17 cellular contexts compared by ENCODE assay signal in the genomic region with DNA sequence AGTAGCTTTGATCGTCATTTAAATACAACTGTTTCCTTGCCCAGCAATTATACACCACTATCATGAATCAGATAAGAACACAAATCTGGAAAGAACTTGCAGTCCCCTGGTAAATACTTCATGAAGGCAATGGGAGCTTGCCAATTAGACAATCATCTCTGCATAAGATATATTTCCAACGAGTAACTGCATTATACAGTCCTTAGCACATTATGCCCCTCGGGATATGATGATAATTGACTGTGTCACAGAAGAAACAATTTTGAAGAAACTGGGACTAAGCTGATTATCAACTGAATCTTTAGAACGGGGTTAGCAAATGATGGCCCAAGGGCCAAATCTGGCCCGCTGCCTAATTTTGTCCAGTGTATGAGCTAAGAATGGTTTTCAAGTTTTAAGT.
DNase-seq lines count a peak whose midpoint lies in the region; ATAC-seq and TF ChIP-seq lines count a peak whose summit lies in the region.
"Had no signal": no experiment of that assay in that cellular context is flagged by ENCODE, and none has a peak within 500 bp of the region (broad histone marks: within the 10 kb centered on the region; RNA-seq: fewer than 3 reads in every experiment).

No MANE protein-coding gene starts in this region.

- no peak overlapping the region; the same call in 1 of the 2 replicates for H3K4me3 ChIP-seq in BE2C (ENCODE audit: low read depth, low read length)
- no peak overlapping the region for H3K4me3 ChIP-seq in LNCaP clone FGC (ENCODE audit: low read depth, low read length)
- H3K4me3 ChIP-seq in GM23338, result no peak overlapping the region
- H3K4me3 ChIP-seq: BLaER1, K562 had no signal

- no peak overlapping the region for H2AFZ ChIP-seq in GM23338

- H3K27me3 ChIP-seq in BE2C, result no peaks in the 10 kb centered on the region
- no peaks in the 10 kb centered on the region for H3K27me3 ChIP-seq in GM23338 (ENCODE audit: insufficient read depth)
- H3K27me3 ChIP-seq: BLaER1 had no signal

- H3K4me1 ChIP-seq in BE2C (peaks cover 3% of the 10 kb centered on the region; the same call in 1 of the 2 replicates), GM23338 (ENCODE audit: insufficient read depth) (no peaks in the 10 kb centered on the region)
- H3K4me1 ChIP-seq: BLaER1 had no signal

- H3K9me3 ChIP-seq in BE2C, result no peaks in the 10 kb centered on the region
- H3K9me3 ChIP-seq: BLaER1 had no signal

- no peaks in the 10 kb centered on the region for H4K20me1 ChIP-seq in GM23338 (replicated peaks; ENCODE audit: insufficient read depth)
- H4K20me1 ChIP-seq: BLaER1 had no signal

- H3K4me2 ChIP-seq in GM23338, result no peak overlapping the region
- H3K4me2 ChIP-seq: BLaER1 had no signal

- intact Hi-C loops in left colon (cut with DNase I, micrococcal nuclease), result no loop called here

- DNase-seq in BE2C, result peak; percentile 65
- DNase-seq in LNCaP clone FGC (ENCODE audit: low read depth), result peak; percentile 17
- peak; percentile 42 for DNase-seq in iris pigment epithelial cell (ENCODE audit: low read depth)
- no peak for DNase-seq in left colon
- no peak for DNase-seq in central memory CD4-positive, alpha-beta T cell
- no peak for DNase-seq in GM23338 (ENCODE audit: low spot score)
- DNase-seq in kidney glomerular epithelial cell (lab: John Stamatoyannopoulos, UW), result no peak
- DNase-seq: CD4-positive, alpha-beta memory T cell; DMS53; MV-4-11; NCI-H146; NCI-H2029 treated with DMSO at 0.1 percent for 48 hours; NK-92 treated with Interleukin-12 subunit alpha and Interleukin-12 subunit beta, amount 100 ng/mL, for 24 hours; SHP77 had no signal

- no peak overlapping the region for H3K4me3 Mint-ChIP-seq in GM23338
- H3K4me3 Mint-ChIP-seq: CD4-positive, alpha-beta memory T cell had no signal

- ATAC-seq in SK-N-SH treated with all-trans-retinoic acid at 6 μM for 48 hours (peak; percentile 59), left colon (no peak), GM23338 (no peak)
- ATAC-seq: K562 had no signal

- no peaks in the 10 kb centered on the region for H3K79me2 ChIP-seq in GM23338 (replicated peaks; ENCODE audit: insufficient read depth)

- no peaks in the 10 kb centered on the region for H3K36me3 Mint-ChIP-seq in GM23338 (ENCODE audit: low read depth)
- H3K36me3 Mint-ChIP-seq: CD4-positive, alpha-beta memory T cell had no signal

- TF ChIP-seq CTCF in BE2C (IDR thresholded peaks at IDR 0.05; ENCODE audit: low read depth, low read length) (no peak), LNCaP clone FGC (IDR thresholded peaks at IDR 0.05; ENCODE audit: control insufficient read depth, extremely low read depth, insufficient read depth) (no peak), GM23338 (conservative IDR thresholded peaks at IDR 0.05; ENCODE audit: low read depth in 2 of 2) (no peak)

- no peaks in the 10 kb centered on the region for H3K36me3 ChIP-seq in BE2C
- H3K36me3 ChIP-seq in GM23338 (ENCODE audit: insufficient read depth), result no peaks in the 10 kb centered on the region

- H3K9me2 ChIP-seq in GM23338 (ENCODE audit: insufficient read depth), result no peaks in the 10 kb centered on the region

- H3K27me3 Mint-ChIP-seq in GM23338 (ENCODE audit: insufficient read depth, low read depth, poor library complexity), result peaks cover 1% of the 10 kb centered on the region

- no peaks in the 10 kb centered on the region for H3K9me3 Mint-ChIP-seq in GM23338

- no peaks in the 10 kb centered on the region for H3K4me1 Mint-ChIP-seq in GM23338
- H3K4me1 Mint-ChIP-seq: CD4-positive, alpha-beta memory T cell had no signal

- no peak overlapping the region for H3K27ac Mint-ChIP-seq in GM23338
- H3K27ac Mint-ChIP-seq: CD4-positive, alpha-beta memory T cell had no signal

- no peaks in the 10 kb centered on the region for H3F3A ChIP-seq in GM23338 (replicated peaks; ENCODE audit: low read depth)

- no peak overlapping the region for H3K27ac ChIP-seq in GM23338 (ENCODE audit: low read depth)
- H3K27ac ChIP-seq: BLaER1 had no signal

TF ChIP-seq in SK-N-SH treated with all-trans-retinoic acid at 6 μM for 48 hours, 23 proteins besides CTCF, POLR2A, EP300 and RAD21 (continues in another document):
- TF ChIP-seq BACH2 (CRISPR knock-in tag; IDR thresholded peaks at IDR 0.05; ENCODE audit: borderline replicate concordance) (peak; percentile 35; the same call in 1 of the 2 replicates), ZNF8 (CRISPR knock-in tag; IDR thresholded peaks at IDR 0.05) (no peak; the same call in 1 of the 2 replicates), ARNTL (CRISPR knock-in tag; IDR thresholded peaks at IDR 0.05; ENCODE audit: borderline replicate concordance, low read depth) (no peak), ZNF565 (CRISPR knock-in tag; conservative IDR thresholded peaks at IDR 0.05; ENCODE audit: low read depth) (no peak), ZFP3 (CRISPR knock-in tag; IDR thresholded peaks at IDR 0.05) (peak; percentile 63; the same call in 1 of the 2 replicates), RARB (CRISPR knock-in tag; IDR thresholded peaks at IDR 0.05) (no peak), ZNF70 (CRISPR knock-in tag; IDR thresholded peaks at IDR 0.05) (peak; percentile 11; the same call in 1 of the 2 replicates), ISL1 (CRISPR knock-in tag; IDR thresholded peaks at IDR 0.05) (peak; percentile 87), GLIS3 (CRISPR knock-in tag; IDR thresholded peaks at IDR 0.05) (0 out of 2 replicates have a peak, but pooled peaks have one; percentile 68), OSR1 (CRISPR knock-in tag; IDR thresholded peaks at IDR 0.05) (no peak), ZC3H10 (CRISPR knock-in tag; IDR thresholded peaks at IDR 0.05) (no peak), PPARA (CRISPR knock-in tag; IDR thresholded peaks at IDR 0.05; ENCODE audit: borderline replicate concordance) (no peak)
- TF ChIP-seq, protein P1, sequence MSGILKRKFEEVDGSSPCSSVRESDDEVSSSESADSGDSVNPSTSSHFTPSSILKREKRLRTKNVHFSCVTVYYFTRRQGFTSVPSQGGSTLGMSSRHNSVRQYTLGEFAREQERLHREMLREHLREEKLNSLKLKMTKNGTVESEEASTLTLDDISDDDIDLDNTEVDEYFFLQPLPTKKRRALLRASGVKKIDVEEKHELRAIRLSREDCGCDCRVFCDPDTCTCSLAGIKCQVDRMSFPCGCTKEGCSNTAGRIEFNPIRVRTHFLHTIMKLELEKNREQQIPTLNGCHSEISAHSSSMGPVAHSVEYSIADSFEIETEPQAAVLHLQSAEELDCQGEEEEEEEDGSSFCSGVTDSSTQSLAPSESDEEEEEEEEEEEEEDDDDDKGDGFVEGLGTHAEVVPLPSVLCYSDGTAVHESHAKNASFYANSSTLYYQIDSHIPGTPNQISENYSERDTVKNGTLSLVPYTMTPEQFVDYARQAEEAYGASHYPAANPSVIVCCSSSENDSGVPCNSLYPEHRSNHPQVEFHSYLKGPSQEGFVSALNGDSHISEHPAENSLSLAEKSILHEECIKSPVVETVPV (CRISPR knock-in tag; IDR thresholded peaks at IDR 0.05), result 0 out of 2 replicates have a peak, but pooled peaks have one; percentile 70

TF ChIP-seq in GM23338, 12 proteins besides CTCF, POLR2A, EP300 and RAD21 (continues in another document):
- TF ChIP-seq JUNB (IDR thresholded peaks at IDR 0.05; ENCODE audit: unreplicated experiment) (no peak), EZH2 (IDR thresholded peaks at IDR 0.05; ENCODE audit: low read depth, unreplicated experiment) (no peak), ZNF331 (CRISPR knock-in tag; IDR thresholded peaks at IDR 0.05; ENCODE audit: low read depth) (no peak), NANOG (IDR thresholded peaks at IDR 0.05; ENCODE audit: borderline replicate concordance) (no peak)

Comparison
In these comparisons a context has a peak if more than half of its experiments do, and no peak if none do; other contexts are left out.
1. DNase-seq: peak in BE2C (single experiment), LNCaP clone FGC (single experiment) and iris pigment epithelial cell (single experiment); none in left colon (0 of 2), central memory CD4-positive, alpha-beta T cell (single experiment), GM23338 (single experiment) and kidney glomerular epithelial cell (single experiment).